In genomic region chr2:188291142-188291616, GRCh38 we compare ENCODE assay signal across 7 cellular contexts. TPM values are rescaled to one million over a fixed set of nuclear protein-coding genes. Genes with fewer than 3 reads are reported as not detected.
DNase-seq lines count a peak whose midpoint lies in the region; ATAC-seq and FAIRE-seq lines count a peak whose summit lies in the region.

No MANE protein-coding gene starts in this region.

- peaks cover 36% of the 10 kb centered on the region for H3K27me3 Mint-ChIP-seq in activated CD4-positive, alpha-beta memory T cell treated with anti-CD3 and anti-CD28 coated beads for 36 hours

- CTCF ChIA-PET in activated CD4-positive, alpha-beta memory T cell treated with anti-CD3 and anti-CD28 coated beads for 36 hours (lab: Charles Lee): no interaction called here

- H3K27ac Mint-ChIP-seq in activated CD4-positive, alpha-beta memory T cell treated with anti-CD3 and anti-CD28 coated beads for 36 hours: no peak overlapping the region

- no peaks in the 10 kb centered on the region for H3K36me3 Mint-ChIP-seq in activated CD4-positive, alpha-beta memory T cell treated with anti-CD3 and anti-CD28 coated beads for 36 hours

- H3K9ac ChIP-seq in adipocyte (ENCODE audit: low read length) (peak overlapping the region; percentile 88), subcutaneous abdominal adipose tissue (ENCODE audit: low read length in 5 of 5) (peak overlapping the region in 4 of 5 donors; percentile 81 to 92 (median 86))

- H3K4me3 ChIP-seq in adipocyte (ENCODE audit: low read length): peak overlapping the region; percentile 94
- H3K4me3 ChIP-seq in iPS-18c (ENCODE audit: insufficient read depth, low read depth, low read length): peak overlapping the region; percentile 93
- peak overlapping the region; percentile 89 to 97 (median 91) for H3K4me3 ChIP-seq in subcutaneous abdominal adipose tissue (ENCODE audit: low read depth in 1 of 5, low read length in 5 of 5)

- POLR2A ChIA-PET in activated CD4-positive, alpha-beta memory T cell treated with anti-CD3 and anti-CD28 coated beads for 36 hours (lab: Charles Lee): no interaction called here

- no peak for DNase-seq in HTR-8/SVneo (ENCODE audit: insufficient read length, low spot score)
- DNase-seq in adipocyte (ENCODE audit: low read depth): peak; percentile 63
- DNase-seq in activated naive CD4-positive, alpha-beta T cell treated with anti-CD3 and anti-CD28 coated beads, Interleukin-2, amount 50 U/mL, for 16 hours: no peak
- no peak for DNase-seq in activated CD4-positive, alpha-beta memory T cell treated with anti-CD3 and anti-CD28 coated beads for 36 hours

- peak; percentile 58 for FAIRE-seq in HTR-8/SVneo (lab: Jason Lieb, UNC)

- H3K9me3 Mint-ChIP-seq in activated CD4-positive, alpha-beta memory T cell treated with anti-CD3 and anti-CD28 coated beads for 36 hours: no peaks in the 10 kb centered on the region

- peak overlapping the region; percentile 91 for H3K27ac ChIP-seq in subcutaneous abdominal adipose tissue (ENCODE audit: low read depth, low read length)

- H3K4me1 ChIP-seq in adipocyte (ENCODE audit: control insufficient read depth, insufficient read depth, low read length) (peaks cover 23% of the 10 kb centered on the region), subcutaneous abdominal adipose tissue (ENCODE audit: control insufficient read depth in 5 of 5, insufficient read depth in 5 of 5, low read length in 5 of 5) (peaks cover 0 to 33% (median 30%) of the 10 kb centered on the region in 5 donors)

- H3K27me3 ChIP-seq in adipocyte (replicated peaks; ENCODE audit: control insufficient read depth, insufficient read depth, low read length) (no peaks in the 10 kb centered on the region), subcutaneous abdominal adipose tissue (ENCODE audit: control insufficient read depth in 5 of 5, insufficient read depth in 4 of 5, low read length in 5 of 5) (no peaks in the 10 kb centered on the region)

- H3K4me3 Mint-ChIP-seq in activated CD4-positive, alpha-beta memory T cell treated with anti-CD3 and anti-CD28 coated beads for 36 hours: no peak overlapping the region

- no peak for ATAC-seq in HG03342 (IDR thresholded peaks at IDR 0.05; ENCODE audit: unreplicated experiment)

- H3K4me1 Mint-ChIP-seq in activated CD4-positive, alpha-beta memory T cell treated with anti-CD3 and anti-CD28 coated beads for 36 hours (ENCODE audit: low read depth): peaks cover 5% of the 10 kb centered on the region

- H3K9me3 ChIP-seq in adipocyte (ENCODE audit: control insufficient read depth, low read length) (no peaks in the 10 kb centered on the region), iPS-18c (ENCODE audit: control insufficient read depth, insufficient read depth, low read length) (no peaks in the 10 kb centered on the region), subcutaneous abdominal adipose tissue (ENCODE audit: control insufficient read depth in 5 of 5, low read length in 5 of 5) (no peaks in the 10 kb centered on the region)

- intact Hi-C loops in activated CD4-positive, alpha-beta memory T cell treated with anti-CD3 and anti-CD28 coated beads for 36 hours (cut with micrococcal nuclease): no loop called here

- H3K36me3 ChIP-seq in adipocyte (ENCODE audit: control insufficient read depth, insufficient read depth, low read length, severe bottlenecking): no peaks in the 10 kb centered on the region
- H3K36me3 ChIP-seq in subcutaneous abdominal adipose tissue (ENCODE audit: control insufficient read depth in 5 of 5, insufficient read depth in 5 of 5, low read length in 5 of 5): no peaks in the 10 kb centered on the region

RNA-seq across cellular contexts. Expression of gene GULP1, which starts 0.5 kb away (rescaled TPM):
- not detected for total RNA-seq in activated CD4-positive, alpha-beta memory T cell treated with anti-CD3 and anti-CD28 coated beads for 36 hours
